Comparison of ENCODE assay signal across 8 cellular contexts in the genomic region with DNA sequence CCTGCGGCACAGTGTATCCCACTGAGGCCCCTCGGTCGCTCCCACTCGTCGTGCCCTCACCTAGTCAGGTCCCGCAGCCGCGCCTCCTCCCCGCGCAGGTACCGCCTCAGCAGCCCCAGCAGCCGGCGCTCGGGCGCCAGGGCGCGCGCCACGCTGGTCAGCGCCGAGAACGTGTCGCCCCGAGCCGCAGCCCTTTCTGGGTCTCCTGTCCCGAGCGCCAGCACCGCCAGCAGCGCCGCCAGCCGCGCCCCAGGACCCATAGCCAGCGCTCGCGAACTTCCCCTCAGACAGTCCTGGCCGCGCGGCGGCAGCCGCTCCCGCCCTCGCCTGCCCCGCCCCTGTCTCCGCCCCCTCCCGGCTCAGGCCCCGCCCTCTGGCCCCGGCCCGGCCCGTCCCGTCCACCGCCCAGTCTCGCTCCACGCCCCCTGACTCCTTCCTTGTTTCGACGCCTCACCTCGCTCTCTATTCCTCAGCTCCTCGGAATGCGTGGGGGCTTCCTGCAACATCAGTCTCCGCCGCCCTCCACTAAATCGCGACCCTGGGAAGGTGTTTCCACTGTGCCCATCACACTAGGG. TPM values are rescaled to one million over a fixed set of nuclear protein-coding genes. Genes with fewer than 3 reads are reported as not detected.
DNase-seq lines count a peak whose midpoint lies in the region; ATAC-seq, FAIRE-seq and TF ChIP-seq lines count a peak whose summit lies in the region.

A gene (minus strand): TSS at position 289 of the 575 bp plus-strand sequence. CDS start 29 bp downstream, at position 260.

- no peaks in the 10 kb centered on the region; the same call in 1 of the 2 replicates for H3F3A ChIP-seq in PC-9 (ENCODE audit: insufficient read depth, low read depth)

- POLR2A ChIA-PET in PC-9 (lab: Charles Lee; ENCODE audit: unreplicated experiment), result no interaction called here

- no peak within 1 kb of the TSS; the same call in 1 of the 2 replicates for H3K4me3 ChIP-seq in PC-9

- H3K36me3 ChIP-seq in PC-9 (ENCODE audit: low read depth), result no peaks in the 10 kb centered on the region

- H3K27ac ChIP-seq in PC-9, result no peak within 1 kb of the TSS

- CTCF ChIA-PET in PC-9 (lab: Charles Lee), result no interaction called here

- H2AFZ ChIP-seq in PC-9, result 0 out of 2 replicates have a peak within 1 kb of the TSS, but pooled peaks have one; percentile 29

- H3K9me2 ChIP-seq in PC-9 (ENCODE audit: insufficient read depth), result no peaks in the 10 kb centered on the region

- no peaks in the 10 kb centered on the region for H3K79me2 ChIP-seq in PC-9 (ENCODE audit: low read depth)

- H3K4me2 ChIP-seq in PC-9, result peak within 1 kb of the TSS; percentile 41; the same call in 1 of the 2 replicates

- no peak for ATAC-seq in GM21737 (IDR thresholded peaks at IDR 0.05; ENCODE audit: unreplicated experiment)

- intact Hi-C loops in PC-9 (cut with micrococcal nuclease; ENCODE audit: unreplicated experiment) (loop anchor here (1.0 kb wide), 1 partner anchor 138 kb away; no protein-coding TSS in a partner anchor), cardiac septum (cut with DNase I) (no loop called here)

- H3K4me1 ChIP-seq in PC-9 (replicated peaks; ENCODE audit: insufficient read depth), result no peaks in the 10 kb centered on the region

- TF ChIP-seq CTCF in PC-9 (conservative IDR thresholded peaks at IDR 0.05), result no peak

- DNase-seq in GM19239 (ENCODE audit: insufficient read length, low spot score) (peak; percentile 60), PC-9 (peak in 1 of 2 experiments; percentile 52), cardiac septum (ENCODE audit: low spot score) (peak; percentile 90), pulmonary artery endothelial cell (ENCODE audit: low read depth, low spot score) (no peak), H4 (ENCODE audit: low spot score) (no peak)
- DNase-seq in activated naive CD4-positive, alpha-beta T cell treated with anti-CD3 and anti-CD28 coated beads, Interleukin-2, amount 50 U/mL, for 16 hours, result peak; percentile 48
- DNase-seq in NK-92 treated with Interleukin-12 subunit alpha and Interleukin-12 subunit beta, amount 100 ng/mL, for 24 hours (lab: John Stamatoyannopoulos, UW), result no peak

- no TSS peak for BruUV-seq in PC-9 (replicated peaks; lab: Mats Ljungman, UMichigan)

- H4K20me1 ChIP-seq in PC-9 (ENCODE audit: insufficient read depth), result no peaks in the 10 kb centered on the region

- FAIRE-seq in GM19239 (lab: Jason Lieb, UNC), result no peak

- no peaks in the 10 kb centered on the region; the same call in 1 of the 2 replicates for H3K27me3 ChIP-seq in PC-9 (ENCODE audit: insufficient read depth, low read depth)

- no peaks in the 10 kb centered on the region for H3K9me3 ChIP-seq in PC-9 (ENCODE audit: insufficient read depth, low read depth)

RNA-seq across cellular contexts. Expression of the gene that starts here (rescaled TPM):
- total RNA-seq in PC-9 (2021), result 0.22 and 0.60 TPM in 2 replicates
- total RNA-seq in cardiac septum, result 0.54 TPM
- 32.4 and 40.7 TPM in 2 replicates for total RNA-seq in pulmonary artery endothelial cell
- total RNA-seq in H4 (2014; rRNA removed; shearing (Covaris generic)), result 0.17 and 0.27 TPM in 2 replicates

Comparison
In these comparisons a context has a peak if more than half of its experiments do, and no peak if none do; other contexts are left out.
1. RNA of the gene that starts here (total RNA-seq): 32.4 to 40.7 TPM in pulmonary artery endothelial cell; 0.54 TPM in cardiac septum (single experiment), 0.22 to 0.60 TPM in PC-9 and 0.17 to 0.27 TPM in H4; every median in the first group is over 10 times any median in the second.
2. Peak in DNase-seq in cardiac septum; RNA of the gene not detected or under 1 TPM.
3. DNase-seq: peak in GM19239 (single experiment) and activated naive CD4-positive, alpha-beta T cell treated with anti-CD3 and anti-CD28 coated beads, Interleukin-2, amount 50 U/mL, for 16 hours (single experiment); none in pulmonary artery endothelial cell (single experiment), H4 (single experiment) and NK-92 treated with Interleukin-12 subunit alpha and Interleukin-12 subunit beta, amount 100 ng/mL, for 24 hours (single experiment).